In the genomic region with DNA sequence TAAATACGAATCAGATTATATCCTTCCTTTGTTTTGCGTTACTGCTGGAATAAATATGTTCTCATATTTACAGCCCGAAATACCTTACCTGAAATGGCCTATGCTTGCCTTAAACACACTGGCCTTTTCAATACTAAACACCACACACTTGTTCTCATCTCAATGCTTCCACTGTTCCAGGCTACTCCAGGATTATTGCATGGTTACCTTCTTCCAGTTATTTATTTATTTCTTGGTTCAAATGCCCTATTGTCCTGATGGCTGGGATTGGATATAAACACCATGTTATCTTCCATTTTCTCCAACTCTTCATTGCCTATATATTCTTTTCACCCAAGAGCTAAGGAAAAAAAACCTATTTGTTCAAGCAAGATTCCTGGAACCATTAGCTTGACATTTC, we compare ENCODE assay signal across 21 cellular contexts.
DNase-seq lines count a peak whose midpoint lies in the region; ATAC-seq, FAIRE-seq and TF ChIP-seq lines count a peak whose summit lies in the region.
"Had no signal": no experiment of that assay in that cellular context is flagged by ENCODE, and none has a peak within 500 bp of the region (broad histone marks: within the 10 kb centered on the region; RNA-seq: fewer than 3 reads in every experiment).

No MANE protein-coding gene starts in this region.

- 93% methylated on average over 3 of the region's 3 CpGs; no CpG with 5 or more reads in 1 of the 2 experiments for WGBS in H1 (ENCODE audit: extremely low coverage in 1 of 2, insufficient coverage in 1 of 2, insufficient read length in 1 of 2, insufficient replicate concordance in 2 of 2, low coverage in 1 of 2, low lambda C conversion rate in 2 of 2, missing lambda C conversion rate in 1 of 2), 2 experiments

- H3K9ac ChIP-seq in H1 (replicated peaks in 1 of 4; ENCODE audit: extremely low read depth in 1 of 4, low read depth in 3 of 4, low read length in 3 of 4) = no peak overlapping the region
- H3K9ac ChIP-seq: BLaER1 treated with 17β-estradiol and CSF1 and Interleukin-3, amounts not matched to agents 10 nM and 100 nM had no signal

- no peak overlapping the region for H2BK15ac ChIP-seq in H1 (ENCODE audit: low read length)

- H2BK120ac ChIP-seq in H1 (replicated peaks; ENCODE audit: low read depth, low read length) = no peak overlapping the region

- ATAC-seq in GM23338 (no peak), GM21529 (IDR thresholded peaks at IDR 0.05; ENCODE audit: unreplicated experiment) (no peak)
- ATAC-seq: A549; CD8-positive, alpha-beta T cell had no signal

- no peak overlapping the region for H3K56ac ChIP-seq in H1 (replicated peaks; ENCODE audit: insufficient read length, low read depth, low read length)

- H2BK5ac ChIP-seq in H1 (ENCODE audit: low read depth, low read length) = no peak overlapping the region

- H3K4me3 ChIP-seq in GM23338 (no peak overlapping the region), H1 (ENCODE audit: extremely low read depth in 1 of 4, insufficient read depth in 2 of 4, low read depth in 3 of 4, low read length in 4 of 4) (no peak overlapping the region), foreskin fibroblast (ENCODE audit: low read depth in 1 of 2, low read length in 2 of 2) (no peak overlapping the region)
- H3K4me3 ChIP-seq: A549; BLaER1 treated with 17β-estradiol and CSF1 and Interleukin-3, amounts not matched to agents 10 nM and 100 nM had no signal

- no peaks in the 10 kb centered on the region for H3K36me3 ChIP-seq in GM23338 (ENCODE audit: insufficient read depth)
- no peaks in the 10 kb centered on the region for H3K36me3 ChIP-seq in H1 (ENCODE audit: control insufficient read depth in 2 of 4, insufficient read depth in 4 of 4, low read length in 3 of 4)
- H3K36me3 ChIP-seq: BLaER1 treated with 17β-estradiol and CSF1 and Interleukin-3, amounts not matched to agents 10 nM and 100 nM had no signal

- H3K27ac ChIP-seq in GM23338 (ENCODE audit: low read depth) = no peak overlapping the region
- no peak overlapping the region for H3K27ac ChIP-seq in H1 (ENCODE audit: low read depth, low read length)
- H3K27ac ChIP-seq: 22Rv1; A549; BLaER1 treated with 17β-estradiol and CSF1 and Interleukin-3, amounts not matched to agents 10 nM and 100 nM; C4-2B had no signal

- no peak overlapping the region for H3K4ac ChIP-seq in H1 (replicated peaks; ENCODE audit: insufficient read length, low read depth, low read length)

- no peak overlapping the region for H4K8ac ChIP-seq in H1 (ENCODE audit: extremely low read depth, insufficient read depth, low read length)

- DNase-seq in COLO829 (ENCODE audit: low spot score) (peak; percentile 83), GM23338 (ENCODE audit: low spot score) (no peak), SK-MEL-5 (ENCODE audit: low read depth, low spot score) (peak; percentile 96), H1 (ENCODE audit: low read depth in 1 of 2, low spot score in 2 of 2) (no peak), foreskin fibroblast (no peak), SK-N-DZ (ENCODE audit: low spot score) (no peak)
- DNase-seq: AML-193; CD4-positive, alpha-beta T cell; CD8-positive, alpha-beta T cell; COR-L47; DMS79 treated with DMSO at 0.1 percent for 48 hours; GF-D8 had no signal

- no peak overlapping the region for H3K4me3 Mint-ChIP-seq in GM23338
- H3K4me3 Mint-ChIP-seq: B cell; CD4-positive, alpha-beta T cell; CD8-positive, alpha-beta T cell had no signal

- no peaks in the 10 kb centered on the region for H3K9me3 ChIP-seq in H1 (ENCODE audit: insufficient read depth in 2 of 2, low read depth in 1 of 2, low read length in 1 of 2)
- H3K9me3 ChIP-seq: A549; BLaER1 treated with 17β-estradiol and CSF1 and Interleukin-3, amounts not matched to agents 10 nM and 100 nM had no signal

- TF ChIP-seq EP300 in H1 (IDR thresholded peaks at IDR 0.05; ENCODE audit: borderline replicate concordance in 1 of 2, low read depth in 2 of 2, low read length in 2 of 2) = no peak

- TF ChIP-seq POLR2A in H1 (IDR thresholded peaks at IDR 0.05; ENCODE audit: control extremely low read depth in 1 of 2, low read depth in 2 of 2, low read length in 2 of 2) = no peak

- peaks cover 9% of the 10 kb centered on the region; the same call in 2 of the 3 replicates for H3K4me1 Mint-ChIP-seq in GM23338
- H3K4me1 Mint-ChIP-seq: B cell had no signal

- TF ChIP-seq CTCF in GM23338 (conservative IDR thresholded peaks at IDR 0.05; ENCODE audit: low read depth in 2 of 2) = no peak
- no peak for TF ChIP-seq CTCF in H1 (IDR thresholded peaks at IDR 0.05; ENCODE audit: control extremely low read depth in 1 of 3, insufficient read depth in 1 of 3, low read depth in 1 of 3, low read length in 3 of 3)
- TF ChIP-seq CTCF in foreskin fibroblast (IDR thresholded peaks at IDR 0.05; ENCODE audit: low read depth, low read length) = no peak

- H3K27ac Mint-ChIP-seq in GM23338 = peak overlapping the region; percentile 60; the same call in 1 of the 2 replicates
- H3K27ac Mint-ChIP-seq: B cell; CD4-positive, alpha-beta T cell; CD8-positive, alpha-beta T cell had no signal

- no peak overlapping the region for H2AFZ ChIP-seq in GM23338
- H2AFZ ChIP-seq in H1 (ENCODE audit: low read length) = peak overlapping the region; percentile 14; the same call in 1 of the 2 replicates

- H3K9me3 Mint-ChIP-seq in GM23338 = 0 out of 3 replicates have a peak, but pooled peaks cover 2% of the 10 kb centered on the region

- no peaks in the 10 kb centered on the region for H3F3A ChIP-seq in GM23338 (replicated peaks; ENCODE audit: low read depth)

- no peak for TF ChIP-seq RAD21 in H1 (IDR thresholded peaks at IDR 0.05 in 1 of 2, conservative IDR thresholded peaks at IDR 0.05 in 1 of 2; ENCODE audit: low read depth in 2 of 2, low read length in 2 of 2)

- no peak overlapping the region for H2BK12ac ChIP-seq in H1 (ENCODE audit: low read depth, low read length)

- no peaks in the 10 kb centered on the region for H3K23me2 ChIP-seq in H1 (ENCODE audit: low read depth, low read length)

- POLR2A ChIA-PET in H1 (lab: Charles Lee; ENCODE audit: partially characterized antibody) = no interaction called here

- H3K4me1 ChIP-seq in GM23338 (ENCODE audit: insufficient read depth) (peaks cover 8% of the 10 kb centered on the region; the same call in 1 of the 2 replicates), H1 (replicated peaks in 1 of 4; ENCODE audit: control insufficient read depth in 3 of 4, insufficient read depth in 4 of 4, low read length in 3 of 4) (no peaks in the 10 kb centered on the region; a peak in 1 of 7 replicates)
- H3K4me1 ChIP-seq: A549; BLaER1 treated with 17β-estradiol and CSF1 and Interleukin-3, amounts not matched to agents 10 nM and 100 nM had no signal

- H3K79me2 ChIP-seq in GM23338 (replicated peaks; ENCODE audit: insufficient read depth) = no peaks in the 10 kb centered on the region
- H3K79me2 ChIP-seq in H1 (ENCODE audit: control insufficient read depth in 1 of 2, insufficient read depth in 2 of 2, low read length in 2 of 2) = no peaks in the 10 kb centered on the region

- no peak overlapping the region for H2BK20ac ChIP-seq in H1 (ENCODE audit: low read length)

- no peaks in the 10 kb centered on the region for H3K36me3 Mint-ChIP-seq in GM23338 (ENCODE audit: low read depth)
- H3K36me3 Mint-ChIP-seq: CD8-positive, alpha-beta T cell had no signal

- no peaks in the 10 kb centered on the region; the same call in 1 of the 2 replicates for H3K9me2 ChIP-seq in GM23338 (ENCODE audit: insufficient read depth)

- CTCF ChIA-PET in H1 (lab: Charles Lee; ENCODE audit: partially characterized antibody) = no interaction called here

- H3K27me3 Mint-ChIP-seq in GM23338 (ENCODE audit: insufficient read depth, low read depth, poor library complexity) = no peaks in the 10 kb centered on the region
- H3K27me3 Mint-ChIP-seq: B cell; CD4-positive, alpha-beta T cell had no signal

- H4K20me1 ChIP-seq in GM23338 (replicated peaks; ENCODE audit: insufficient read depth) = no peaks in the 10 kb centered on the region
- H4K20me1 ChIP-seq in H1 (replicated peaks in 1 of 2; ENCODE audit: control insufficient read depth in 1 of 2, insufficient read depth in 2 of 2, low read length in 2 of 2) = peaks cover 0 to 1% of the 10 kb centered on the region in 2 experiments
- H4K20me1 ChIP-seq: BLaER1 treated with 17β-estradiol and CSF1 and Interleukin-3, amounts not matched to agents 10 nM and 100 nM had no signal

- H3K23ac ChIP-seq in H1 (ENCODE audit: insufficient read length) = no peak overlapping the region

- no peak overlapping the region for H4K5ac ChIP-seq in H1 (ENCODE audit: insufficient read length, low read depth, low read length)

- no peak overlapping the region for H3K18ac ChIP-seq in H1 (ENCODE audit: extremely low read depth, low read length)

- H3K27me3 ChIP-seq in GM23338 (ENCODE audit: insufficient read depth) (no peaks in the 10 kb centered on the region), H1 (replicated peaks in 1 of 4; ENCODE audit: control insufficient read depth in 3 of 4, extremely low read depth in 1 of 4, insufficient read depth in 3 of 4, low read length in 3 of 4) (no peaks in the 10 kb centered on the region)
- H3K27me3 ChIP-seq: BLaER1 treated with 17β-estradiol and CSF1 and Interleukin-3, amounts not matched to agents 10 nM and 100 nM had no signal

- no peak for FAIRE-seq in H1 (lab: Jason Lieb, UNC)
- FAIRE-seq: A549, G401.6, GM12891, GM19239 had no signal

- no peak overlapping the region for H2AK5ac ChIP-seq in H1 (ENCODE audit: low read depth, low read length)

- H3K79me1 ChIP-seq in H1 (ENCODE audit: low read depth, low read length) = no peaks in the 10 kb centered on the region

- H3K4me2 ChIP-seq in GM23338 = peak overlapping the region; percentile 9; the same call in 1 of the 2 replicates
- no peak overlapping the region for H3K4me2 ChIP-seq in H1 (ENCODE audit: insufficient read depth in 1 of 2, low read depth in 2 of 2, low read length in 2 of 2)
- H3K4me2 ChIP-seq: A549; BLaER1 treated with 17β-estradiol and CSF1 and Interleukin-3, amounts not matched to agents 10 nM and 100 nM had no signal

- no peak overlapping the region for H3K14ac ChIP-seq in H1 (ENCODE audit: insufficient read length)

- in situ Hi-C loops in SK-MEL-5 (cut with HindIII; ENCODE audit: low pct_unique_long_range_greater_than_20kb, low sequenced_read_pairs) = no loop called here

- no peak overlapping the region for H4K91ac ChIP-seq in H1 (replicated peaks; ENCODE audit: insufficient read length, low read length)

TF ChIP-seq in GM23338, 12 proteins besides CTCF, POLR2A, EP300 and RAD21 (continues in another document):
- TF ChIP-seq CREB1 (CRISPR knock-in tag; IDR thresholded peaks at IDR 0.05; ENCODE audit: low read depth) (no peak), JUNB (IDR thresholded peaks at IDR 0.05; ENCODE audit: unreplicated experiment) (no peak)

TF ChIP-seq in H1, 55 proteins besides CTCF, POLR2A, EP300 and RAD21 (continues in another document):
- no peak for TF ChIP-seq CHD1 (IDR thresholded peaks at IDR 0.05; ENCODE audit: low read depth, low read length)

Comparison
In these comparisons a context has a peak if more than half of its experiments do, and no peak if none do; other contexts are left out.
1. DNase-seq: peak in COLO829 (single experiment) and SK-MEL-5 (single experiment); none in GM23338 (single experiment), H1 (0 of 2), foreskin fibroblast (0 of 2) and SK-N-DZ (single experiment).